8 cellular contexts compared by ENCODE assay signal in genomic region chr12:106304001-106304421, GRCh38. TPM values are rescaled to one million over a fixed set of nuclear protein-coding genes. Genes with fewer than 3 reads are reported as not detected.
DNase-seq lines count a peak whose midpoint lies in the region; ATAC-seq and TF ChIP-seq lines count a peak whose summit lies in the region.

No MANE protein-coding gene starts in this region.

- no peak overlapping the region for H3K4me3 ChIP-seq in DND-41 (ENCODE audit: low read depth in 1 of 2, low read length in 2 of 2)
- H3K4me3 ChIP-seq in esophagus squamous epithelium: peak overlapping the region in 3 of 4 donors; percentile 85 to 99 (median 92)

- intact Hi-C loops in esophagus squamous epithelium (cut with DNase I): loop anchor here (10.0 kb wide), 1 partner anchor 51 kb away; the partner anchor contains the start of gene POLR3B

- CTCF ChIA-PET in RWPE1 (lab: Yijun Ruan, JAX): interaction anchor here (0.8 kb wide), 1 partner anchor 53 kb away, joined by 3 read pairs; no protein-coding TSS in a partner anchor

- H3K27me3 ChIP-seq in DND-41 (ENCODE audit: insufficient read depth, low read length, poor library complexity) (no peaks in the 10 kb centered on the region), esophagus squamous epithelium (no peaks in the 10 kb centered on the region)

- H3K9me3 ChIP-seq in DND-41 (ENCODE audit: insufficient read depth, low read length, severe bottlenecking) (no peaks in the 10 kb centered on the region), esophagus squamous epithelium (no peaks in the 10 kb centered on the region)

- ATAC-seq in DND-41 (ENCODE audit: insufficient read depth, low read depth): no peak
- no peak for ATAC-seq in GM21786 (IDR thresholded peaks at IDR 0.05; ENCODE audit: unreplicated experiment)
- ATAC-seq in HG02798 (IDR thresholded peaks at IDR 0.05; ENCODE audit: poor library complexity, unreplicated experiment): no peak

- DNase-seq in DND-41: no peak
- no peak for DNase-seq in RWPE1 (ENCODE audit: low spot score)
- DNase-seq in esophagus squamous epithelium (lab: John Stamatoyannopoulos, UW): no peak
- DNase-seq in putamen (ENCODE audit: low spot score): peak; percentile 81
- DNase-seq in HuH-7.5 (ENCODE audit: low spot score): no peak
- no peak for DNase-seq in kidney tubule cell (ENCODE audit: low spot score)

- no peaks in the 10 kb centered on the region for H3K79me2 ChIP-seq in DND-41 (ENCODE audit: insufficient read depth, low read length)

- WGBS in esophagus squamous epithelium, 2 donors: 35 to 47% methylated on average over 4 to 5 of the region's 5 CpGs

- POLR2A ChIA-PET in RWPE1 (lab: Yijun Ruan, JAX; ENCODE audit: low non-redundant PET): no interaction called here

- no peaks in the 10 kb centered on the region for H4K20me1 ChIP-seq in DND-41 (ENCODE audit: insufficient read depth, low read length)

- H3K27ac ChIP-seq in DND-41 (ENCODE audit: low read length) (no peak overlapping the region), RWPE1 (peak overlapping the region; percentile 94), esophagus squamous epithelium (peak overlapping the region; percentile 1 to 99 (median 54))

- no peak overlapping the region for H2AFZ ChIP-seq in DND-41 (ENCODE audit: low read depth, low read length)

- TF ChIP-seq CTCF in DND-41 (IDR thresholded peaks at IDR 0.05; ENCODE audit: borderline replicate concordance, extremely low read depth, low read length, poor library complexity, severe bottlenecking) (no peak), RWPE1 (conservative IDR thresholded peaks at IDR 0.05; ENCODE audit: low read depth) (no peak), esophagus squamous epithelium (IDR thresholded peaks at IDR 0.05) (no peak)

- no peak for TF ChIP-seq POLR2A in esophagus squamous epithelium (IDR thresholded peaks at IDR 0.05)

- peak overlapping the region; percentile 99 for H3K4me2 ChIP-seq in DND-41 (ENCODE audit: insufficient read depth, low read length)

- H3K9ac ChIP-seq in DND-41 (ENCODE audit: low read depth, low read length): no peak overlapping the region

- H3K36me3 ChIP-seq in DND-41 (ENCODE audit: insufficient read depth, low read length): no peaks in the 10 kb centered on the region; the same call in 1 of the 2 replicates
- H3K36me3 ChIP-seq in esophagus squamous epithelium: peaks cover 0 to 10% (median 0%) of the 10 kb centered on the region in 3 donors

- H3K4me1 ChIP-seq in DND-41 (ENCODE audit: insufficient read depth, low read length) (peaks cover 23% of the 10 kb centered on the region), esophagus squamous epithelium (peaks cover 0 to 89% (median 37%) of the 10 kb centered on the region in 3 donors)

RNA-seq across cellular contexts. Expression of gene TCP11L2, which starts 1.5 kb away (rescaled TPM):
- 10 to 100 TPM; 17.3 to 52.8 (median 27.7) TPM for total RNA-seq in esophagus squamous epithelium

RNA-seq across cellular contexts. Expression of gene POLR3B, which starts 53.5 kb away (rescaled TPM):
- total RNA-seq in esophagus squamous epithelium: 10 to 100 TPM; 10.7 to 16.2 (median 12.0) TPM

RNA-seq across cellular contexts. Expression of gene CKAP4, which starts 56.2 kb away (rescaled TPM):
- 100 to 1,000 TPM in 2 of 4 donors, 10 to 100 TPM in 2; 58.9 to 127 (median 103) TPM for total RNA-seq in esophagus squamous epithelium

Comparison
In these comparisons a context has a peak if more than half of its experiments do, and no peak if none do; other contexts are left out.
1. H3K4me3 ChIP-seq: peak in esophagus squamous epithelium (3 of 4); none in DND-41 (0 of 2).